ENCODE assay signal across 8 cellular contexts in the genomic region with DNA sequence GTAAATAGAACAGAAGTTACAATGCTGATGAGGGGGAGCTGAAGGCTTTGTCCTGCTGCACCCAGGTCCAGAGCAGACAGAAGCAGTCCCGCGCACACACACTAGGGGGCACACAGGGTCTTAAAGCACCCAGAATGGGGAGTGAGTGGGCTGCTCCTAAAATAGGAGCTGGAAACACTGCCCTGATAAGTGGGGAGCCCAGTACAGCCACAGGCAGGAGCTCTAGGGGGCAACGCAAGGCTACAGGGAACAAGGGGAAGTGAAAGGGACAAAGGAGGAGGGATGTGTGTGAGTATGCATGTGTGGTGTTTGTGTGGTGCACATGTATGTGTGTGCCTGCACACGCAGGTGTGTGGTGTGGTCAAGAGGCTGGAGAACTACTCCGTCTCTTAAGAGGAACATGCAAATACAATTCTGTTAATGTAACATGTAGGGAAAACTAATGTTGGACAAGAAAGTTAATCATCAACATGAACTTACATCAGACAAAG.
DNase-seq lines count a peak whose midpoint lies in the region; ATAC-seq and TF ChIP-seq lines count a peak whose summit lies in the region.

No MANE protein-coding gene starts in this region.

- H3K27ac ChIP-seq in right atrium auricular region (no peak overlapping the region), lung (ENCODE audit: low read depth in 1 of 2, low read length in 1 of 2) (no peak overlapping the region)

- no peaks in the 10 kb centered on the region for H3K4me1 Mint-ChIP-seq in HFFc6 (ENCODE audit: low read depth)
- H3K4me1 Mint-ChIP-seq in activated T-helper 17 cell treated with anti-CD3 and anti-CD28 coated beads, Interleukin-2, amount 50 U/mL, for 72 hours = no peaks in the 10 kb centered on the region

- DNase-seq in left cardiac atrium = no peak
- DNase-seq in right atrium auricular region (ENCODE audit: low spot score) = no peak
- DNase-seq in HFFc6 = peak; percentile 38
- DNase-seq in NCI-H460 (ENCODE audit: extremely low read depth, low read depth) = peak; percentile 50
- peak; percentile 38 for DNase-seq in astrocyte of the hippocampus (ENCODE audit: low read depth, low spot score)
- no peak for DNase-seq in lung (ENCODE audit: low spot score)
- DNase-seq in DMS79 treated with DMSO at 0.1 percent for 48 hours (lab: John Stamatoyannopoulos, UW) = no peak

- H3K9me3 Mint-ChIP-seq in HFFc6 = no peaks in the 10 kb centered on the region
- H3K9me3 Mint-ChIP-seq in activated T-helper 17 cell treated with anti-CD3 and anti-CD28 coated beads, Interleukin-2, amount 50 U/mL, for 72 hours = peaks cover 7% of the 10 kb centered on the region

- no peaks in the 10 kb centered on the region for H3K27me3 ChIP-seq in right atrium auricular region
- H3K27me3 ChIP-seq in lung (ENCODE audit: control insufficient read depth, insufficient read depth) = no peaks in the 10 kb centered on the region

- no peaks in the 10 kb centered on the region for H3K4me1 ChIP-seq in right atrium auricular region
- no peaks in the 10 kb centered on the region for H3K4me1 ChIP-seq in lung (ENCODE audit: control insufficient read depth in 2 of 2, insufficient read depth in 2 of 2, low read length in 2 of 2)

- WGBS in lung, 2 donors = 47 to 52% methylated on average over 5 of the region's 5 CpGs

- no peak overlapping the region for H3K4me3 Mint-ChIP-seq in HFFc6
- no peak overlapping the region for H3K4me3 Mint-ChIP-seq in activated T-helper 17 cell treated with anti-CD3 and anti-CD28 coated beads, Interleukin-2, amount 50 U/mL, for 72 hours

- peaks cover 13% of the 10 kb centered on the region for H3K27me3 Mint-ChIP-seq in HFFc6 (ENCODE audit: insufficient read depth)
- peaks cover 4% of the 10 kb centered on the region for H3K27me3 Mint-ChIP-seq in activated T-helper 17 cell treated with anti-CD3 and anti-CD28 coated beads, Interleukin-2, amount 50 U/mL, for 72 hours

- intact Hi-C loops in left cardiac atrium (cut with DNase I) = no loop called here

- H3K36me3 Mint-ChIP-seq in HFFc6 (ENCODE audit: low read depth) = no peaks in the 10 kb centered on the region
- H3K36me3 Mint-ChIP-seq in activated T-helper 17 cell treated with anti-CD3 and anti-CD28 coated beads, Interleukin-2, amount 50 U/mL, for 72 hours (ENCODE audit: low read depth) = no peaks in the 10 kb centered on the region

- H3K27ac Mint-ChIP-seq in HFFc6 = no peak overlapping the region
- H3K27ac Mint-ChIP-seq in activated T-helper 17 cell treated with anti-CD3 and anti-CD28 coated beads, Interleukin-2, amount 50 U/mL, for 72 hours = no peak overlapping the region

- H3K9me3 ChIP-seq in right atrium auricular region (peaks cover 0 to 4% of the 10 kb centered on the region in 2 donors), lung (ENCODE audit: control insufficient read depth in 2 of 2, insufficient read depth in 1 of 2, low read length in 1 of 2) (peaks cover 0 to 4% of the 10 kb centered on the region in 2 donors)

- TF ChIP-seq CTCF in right atrium auricular region (IDR thresholded peaks at IDR 0.05) (peak in 1 of 2 donors; percentile 61), HFFc6 (IDR thresholded peaks at IDR 0.05) (peak; percentile 79), lung (IDR thresholded peaks at IDR 0.05; ENCODE audit: control extremely low read depth, extremely low read depth) (peak; percentile 18)

- no peak overlapping the region for H3K4me3 ChIP-seq in right atrium auricular region
- no peak overlapping the region for H3K4me3 ChIP-seq in lung

- ATAC-seq in left cardiac atrium (peak; percentile 34 to 74), lung (ENCODE audit: insufficient read depth, low FRiP score) (no peak)
- no peak for ATAC-seq in activated T-helper 17 cell treated with anti-CD3 and anti-CD28 coated beads, Interleukin-2, amount 50 U/mL, for 72 hours (replicated peaks)

- no peaks in the 10 kb centered on the region for H3K36me3 ChIP-seq in right atrium auricular region
- H3K36me3 ChIP-seq in lung (ENCODE audit: control insufficient read depth in 2 of 2, insufficient read depth in 2 of 2, low read length in 2 of 2) = no peaks in the 10 kb centered on the region

Comparison
In these comparisons a context has a peak if more than half of its experiments do, and no peak if none do; other contexts are left out.
1. ATAC-seq: peak in left cardiac atrium (2 of 2); none in lung (single experiment) and activated T-helper 17 cell treated with anti-CD3 and anti-CD28 coated beads, Interleukin-2, amount 50 U/mL, for 72 hours (single experiment).
2. DNase-seq: peak in HFFc6 (single experiment), NCI-H460 (single experiment) and astrocyte of the hippocampus (single experiment); none in left cardiac atrium (single experiment), right atrium auricular region (single experiment), lung (single experiment) and DMS79 treated with DMSO at 0.1 percent for 48 hours (single experiment).